Comparison of ENCODE assay signal across 12 cellular contexts in the genomic region with DNA sequence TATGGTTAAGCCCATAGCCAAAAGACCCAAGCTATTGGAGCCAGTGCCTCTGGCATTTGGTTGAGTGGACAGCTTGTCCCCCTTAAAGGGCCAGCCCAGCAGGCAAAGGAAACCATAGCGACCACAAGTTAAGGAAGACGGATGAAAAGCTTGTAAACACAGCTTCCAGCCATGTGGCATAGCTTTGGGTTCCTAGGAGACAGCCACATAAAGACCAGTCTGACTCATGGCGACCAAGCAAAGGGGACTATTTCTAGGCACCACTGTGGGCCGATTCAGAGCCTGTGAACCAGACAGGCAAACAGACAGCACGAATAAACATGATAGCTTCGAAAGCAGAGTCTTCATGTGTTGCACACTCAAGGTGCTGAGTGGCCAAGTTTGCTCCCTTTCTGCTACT. TPM values are rescaled to one million over a fixed set of nuclear protein-coding genes. Genes with fewer than 3 reads are reported as not detected.
DNase-seq lines count a peak whose midpoint lies in the region; ATAC-seq, FAIRE-seq and TF ChIP-seq lines count a peak whose summit lies in the region.
"Had no signal": no experiment of that assay in that cellular context is flagged by ENCODE, and none has a peak within 500 bp of the region (broad histone marks: within the 10 kb centered on the region; RNA-seq: fewer than 3 reads in every experiment).

No MANE protein-coding gene starts in this region.

- no peaks in the 10 kb centered on the region for H3K36me3 ChIP-seq in GM23338 (ENCODE audit: insufficient read depth)
- no peaks in the 10 kb centered on the region for H3K36me3 ChIP-seq in osteoblast (ENCODE audit: insufficient read depth, low read length)
- no peaks in the 10 kb centered on the region for H3K36me3 ChIP-seq in left ventricle myocardium inferior

- H3K4me3 ChIP-seq in GM23338 (no peak overlapping the region), osteoblast (ENCODE audit: insufficient read depth, low read length) (peak overlapping the region; percentile 16), left ventricle myocardium inferior (no peak overlapping the region)

- no peaks in the 10 kb centered on the region for H3F3A ChIP-seq in GM23338 (replicated peaks; ENCODE audit: low read depth)

- H4K20me1 ChIP-seq in GM23338 (replicated peaks; ENCODE audit: insufficient read depth) (no peaks in the 10 kb centered on the region), osteoblast (ENCODE audit: insufficient read depth, low read length) (no peaks in the 10 kb centered on the region)

- H3K27ac Mint-ChIP-seq in GM23338, result no peak overlapping the region; the same call in 1 of the 2 replicates
- H3K27ac Mint-ChIP-seq: activated T-cell treated with anti-CD3 and anti-CD28 coated beads, Interleukin-2, amount 50 U/mL, for 24 hours; stimulated activated naive B cell treated with anti-CD40 and anti-IgM and Interleukin-4, amounts not matched to agents 10 μg/mL and 1 μg/mL and 100 μg/mL, for 72 hours had no signal

- DNase-seq in GM23338 (ENCODE audit: low spot score), result peak; percentile 28
- DNase-seq in T1000 (lab: John Stamatoyannopoulos, UW), result peak; percentile 27
- DNase-seq in globus pallidus (ENCODE audit: low spot score), result peak; percentile 48
- DNase-seq in osteoblast (ENCODE audit: insufficient read length, low spot score, missing footprints), result peak; percentile 84
- DNase-seq in left ventricle myocardium inferior, result no peak
- DNase-seq in RCC 7860 (ENCODE audit: low spot score), result no peak
- DNase-seq in NOMO-1 treated with dmso at 0.1 percent for 144 hours (lab: John Stamatoyannopoulos, UW; ENCODE audit: unreplicated experiment), result no peak
- DNase-seq: activated T-cell treated with anti-CD3 and anti-CD28 coated beads, Interleukin-2, amount 50 U/mL, for 24 hours; stimulated activated naive B cell treated with anti-CD40 and anti-IgM and Interleukin-4, amounts not matched to agents 10 μg/mL and 1 μg/mL and 100 μg/mL, for 72 hours had no signal

- H3K27me3 Mint-ChIP-seq in GM23338 (ENCODE audit: insufficient read depth, low read depth, poor library complexity), result peaks cover 4% of the 10 kb centered on the region

- peaks cover 12% of the 10 kb centered on the region for H3K9me3 Mint-ChIP-seq in GM23338
- H3K9me3 Mint-ChIP-seq: central memory CD8-positive, alpha-beta T cell had no signal

- H3K9me2 ChIP-seq in GM23338 (ENCODE audit: insufficient read depth), result no peaks in the 10 kb centered on the region

- peaks cover 6% of the 10 kb centered on the region for H3K36me3 Mint-ChIP-seq in GM23338 (ENCODE audit: low read depth)

- H3K4me1 Mint-ChIP-seq in GM23338, result peaks cover 16% of the 10 kb centered on the region; the same call in 2 of the 3 replicates
- H3K4me1 Mint-ChIP-seq: central memory CD8-positive, alpha-beta T cell; stimulated activated naive B cell treated with anti-CD40 and anti-IgM and Interleukin-4, amounts not matched to agents 10 μg/mL and 1 μg/mL and 100 μg/mL, for 72 hours had no signal

- 0 out of 2 replicates have a peak overlapping the region, but pooled peaks have one; percentile 45 for H2AFZ ChIP-seq in GM23338
- no peak overlapping the region for H2AFZ ChIP-seq in osteoblast (ENCODE audit: low read length)

- intact Hi-C loops in left ventricle myocardium inferior (cut with micrococcal nuclease), result no loop called here

- no peaks in the 10 kb centered on the region for H3K79me2 ChIP-seq in GM23338 (replicated peaks; ENCODE audit: insufficient read depth)
- H3K79me2 ChIP-seq in osteoblast (ENCODE audit: insufficient read depth, low read length), result no peaks in the 10 kb centered on the region

- TF ChIP-seq CTCF in GM23338 (conservative IDR thresholded peaks at IDR 0.05; ENCODE audit: low read depth in 2 of 2) (no peak), osteoblast (IDR thresholded peaks at IDR 0.05; ENCODE audit: extremely low read depth, low read depth, low read length) (no peak), left ventricle myocardium inferior (IDR thresholded peaks at IDR 0.05; ENCODE audit: borderline replicate concordance) (no peak)

- H3K4me2 ChIP-seq in GM23338 (no peak overlapping the region), osteoblast (ENCODE audit: insufficient read depth, low read length) (peak overlapping the region; percentile 27)

- ATAC-seq in GM23338 (peak; percentile 33), HG03457 (IDR thresholded peaks at IDR 0.05; ENCODE audit: unreplicated experiment) (no peak)
- ATAC-seq: Panc1; stimulated activated naive B cell treated with anti-CD40 and anti-IgM and Interleukin-4, amounts not matched to agents 10 μg/mL and 1 μg/mL and 100 μg/mL, for 72 hours had no signal

- H3K27ac ChIP-seq in GM23338 (ENCODE audit: low read depth) (no peak overlapping the region), osteoblast (ENCODE audit: low read depth, low read length) (no peak overlapping the region), left ventricle myocardium inferior (replicated peaks) (no peak overlapping the region)

- H3K9me3 ChIP-seq in osteoblast (ENCODE audit: low read depth, low read length) (no peaks in the 10 kb centered on the region), left ventricle myocardium inferior (replicated peaks) (no peaks in the 10 kb centered on the region)

- no peak for FAIRE-seq in RCC 7860 (lab: Jason Lieb, UNC)

- H3K4me1 ChIP-seq in GM23338 (ENCODE audit: insufficient read depth) (peaks cover 9% of the 10 kb centered on the region; the same call in 1 of the 2 replicates), osteoblast (ENCODE audit: insufficient read depth, low read length) (peaks cover 12% of the 10 kb centered on the region), left ventricle myocardium inferior (no peaks in the 10 kb centered on the region)

- H3K27me3 ChIP-seq in GM23338 (ENCODE audit: insufficient read depth), result no peaks in the 10 kb centered on the region
- H3K27me3 ChIP-seq in osteoblast (ENCODE audit: insufficient read depth, low read length), result no peaks in the 10 kb centered on the region
- no peaks in the 10 kb centered on the region for H3K27me3 ChIP-seq in left ventricle myocardium inferior (ENCODE audit: low read depth)

- H3K4me3 Mint-ChIP-seq in GM23338, result no peak overlapping the region
- H3K4me3 Mint-ChIP-seq: activated T-cell treated with anti-CD3 and anti-CD28 coated beads, Interleukin-2, amount 50 U/mL, for 24 hours; central memory CD8-positive, alpha-beta T cell; stimulated activated naive B cell treated with anti-CD40 and anti-IgM and Interleukin-4, amounts not matched to agents 10 μg/mL and 1 μg/mL and 100 μg/mL, for 72 hours had no signal

TF ChIP-seq in GM23338, 12 proteins besides CTCF, POLR2A, EP300 and RAD21 (continues in another document):
- TF ChIP-seq ZNF114 (CRISPR knock-in tag; IDR thresholded peaks at IDR 0.05), result no peak

RNA-seq across cellular contexts. Expression of gene SRGAP3, which starts 30.5 kb away (rescaled TPM):
- total RNA-seq in GM23338 (2014; rRNA removed; shearing (Covaris generic)), result 8.6 and 9.4 TPM in 2 replicates
- 6.4 and 7.5 TPM in 2 replicates for polyA plus RNA-seq in GM23338 (2016; fragmentation: Nextera tagmentation; extraction: Ambion mirVana)
- total RNA-seq in osteoblast (2.5 and 4.7 TPM in 2 replicates), left ventricle myocardium inferior (10.3 TPM)

Comparison
In these comparisons a context has a peak if more than half of its experiments do, and no peak if none do; other contexts are left out.
1. DNase-seq: peak in GM23338 (single experiment), T1000 (single experiment), globus pallidus (single experiment) and osteoblast (single experiment); none in left ventricle myocardium inferior (single experiment), RCC 7860 (single experiment) and NOMO-1 treated with dmso at 0.1 percent for 144 hours (single experiment).